ENCODE assay signal across 8 cellular contexts in the genomic region with DNA sequence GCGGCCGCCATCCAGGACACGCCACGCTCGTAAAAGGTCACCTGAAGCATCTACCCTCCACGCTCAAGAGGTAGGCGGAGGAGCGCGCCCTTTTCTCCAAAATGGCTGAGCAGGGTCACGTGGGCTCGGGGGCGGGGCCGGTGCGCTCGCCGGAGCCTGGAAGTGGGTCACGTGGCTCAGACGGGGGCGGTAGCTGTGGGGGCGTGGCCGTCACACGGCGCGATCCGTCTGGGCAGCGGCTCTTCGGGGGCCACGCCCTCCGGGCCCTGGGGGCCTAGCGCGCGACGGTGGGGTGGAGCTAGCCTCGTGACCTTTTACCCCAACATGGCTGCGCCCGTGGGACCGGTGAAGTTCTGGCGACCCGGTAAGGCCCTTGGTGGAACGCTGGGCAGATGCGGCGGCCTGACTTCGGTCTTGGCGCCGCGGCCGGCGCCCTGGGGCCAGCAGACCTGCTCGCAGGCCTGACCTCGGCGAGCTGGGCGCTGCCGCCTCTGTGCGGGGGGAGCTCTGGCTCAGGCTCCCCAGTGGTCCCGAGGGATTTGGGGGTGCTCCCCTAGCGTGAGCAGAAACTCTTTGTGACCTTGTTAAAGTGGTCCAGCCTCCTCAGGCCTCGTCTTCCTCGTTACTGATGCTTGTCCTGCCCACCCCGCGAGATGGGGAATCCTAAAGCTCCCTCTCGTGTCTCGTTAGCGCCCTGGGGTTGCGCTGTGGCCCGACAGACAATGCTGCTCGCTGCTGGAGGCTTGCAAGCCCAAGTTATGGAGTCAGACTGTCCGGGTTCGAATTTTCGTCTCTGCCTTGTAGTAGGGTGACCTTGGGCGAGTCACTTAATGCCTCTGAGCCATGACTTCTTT. TPM values are rescaled to one million over a fixed set of nuclear protein-coding genes. Genes with fewer than 3 reads are reported as not detected.
A peak's percentile ranks its signal among the peaks of the same experiment; 100 is the strongest.
DNase-seq lines count a peak whose midpoint lies in the region; TF ChIP-seq lines count a peak whose summit lies in the region.

A gene with protein sequence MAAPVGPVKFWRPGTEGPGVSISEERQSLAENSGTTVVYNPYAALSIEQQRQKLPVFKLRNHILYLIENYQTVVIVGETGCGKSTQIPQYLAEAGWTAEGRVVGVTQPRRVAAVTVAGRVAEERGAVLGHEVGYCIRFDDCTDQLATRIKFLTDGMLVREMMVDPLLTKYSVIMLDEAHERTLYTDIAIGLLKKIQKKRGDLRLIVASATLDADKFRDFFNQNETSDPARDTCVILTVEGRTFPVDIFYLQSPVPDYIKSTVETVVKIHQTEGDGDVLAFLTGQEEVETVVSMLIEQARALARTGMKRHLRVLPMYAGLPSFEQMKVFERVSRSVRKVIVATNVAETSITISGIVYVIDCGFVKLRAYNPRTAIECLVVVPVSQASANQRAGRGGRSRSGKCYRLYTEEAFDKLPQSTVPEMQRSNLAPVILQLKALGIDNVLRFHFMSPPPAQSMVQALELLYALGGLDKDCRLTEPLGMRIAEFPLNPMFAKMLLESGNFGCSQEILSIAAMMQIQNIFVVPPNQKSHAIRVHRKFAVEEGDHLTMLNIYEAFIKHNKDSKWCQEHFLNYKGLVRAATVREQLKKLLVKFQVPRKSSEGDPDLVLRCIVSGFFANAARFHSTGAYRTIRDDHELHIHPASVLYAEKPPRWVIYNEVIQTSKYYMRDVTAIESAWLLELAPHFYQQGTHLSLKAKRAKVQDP (plus strand): TSS at position 301 of the 854 bp plus-strand sequence. CDS start 24 bp downstream, at position 325.

- DNase-seq in HFFc6 (peak; percentile 93), NB4 (ENCODE audit: low read depth) (peak; percentile 98), SK-N-MC (ENCODE audit: low read depth, low spot score) (peak; percentile 50), globus pallidus (ENCODE audit: low spot score) (peak; percentile 97), occipital lobe (lab: John Stamatoyannopoulos, UW) (peak; percentile 96)
- DNase-seq in activated naive CD4-positive, alpha-beta T cell treated with anti-CD3 and anti-CD28 coated beads, Interleukin-2, amount 50 U/mL, for 16 hours: peak; percentile 99

- peak within 1 kb of the TSS; percentile 86 for H3K4me3 ChIP-seq in GM08714 (ENCODE audit: low read length)
- peak within 1 kb of the TSS; percentile 91 for H3K4me3 ChIP-seq in NB4 (ENCODE audit: low read depth, low read length)
- peak within 1 kb of the TSS; percentile 96 for H3K4me3 ChIP-seq in SK-N-MC

- H3K27ac Mint-ChIP-seq in HFFc6: peak within 1 kb of the TSS; percentile 94

- peak within 1 kb of the TSS; percentile 63; the same call in 1 of the 2 replicates for H3K27ac ChIP-seq in SK-N-MC
- peak within 1 kb of the TSS; percentile 58 for H3K27ac ChIP-seq in temporal lobe (ENCODE audit: low read depth, low read length)

- no peaks in the 10 kb centered on the region for H3K9me3 ChIP-seq in SK-N-MC (ENCODE audit: low read depth, low read length)

- peak; percentile 73 for TF ChIP-seq POLR2A in NB4 (IDR thresholded peaks at IDR 0.05; ENCODE audit: extremely low read depth, insufficient read length)

- H3K36me3 ChIP-seq in SK-N-MC (ENCODE audit: insufficient read depth, low read length): 0 out of 2 replicates have a peak, but pooled peaks cover 4% of the 10 kb centered on the region

- H3K9ac ChIP-seq in SK-N-MC (ENCODE audit: insufficient read length): peak within 1 kb of the TSS; percentile 86

- H3K4me1 Mint-ChIP-seq in HFFc6 (ENCODE audit: low read depth): peaks cover 32% of the 10 kb centered on the region

- H3K9me3 Mint-ChIP-seq in HFFc6: no peaks in the 10 kb centered on the region

- H3K27me3 Mint-ChIP-seq in HFFc6 (ENCODE audit: insufficient read depth): no peaks in the 10 kb centered on the region; the same call in 1 of the 2 replicates

- H3K4me3 Mint-ChIP-seq in HFFc6: peak within 1 kb of the TSS; percentile 98

- peaks cover 16% of the 10 kb centered on the region for H3K36me3 Mint-ChIP-seq in HFFc6 (ENCODE audit: low read depth)

- peak; percentile 53; the same call in 1 of the 2 replicates for TF ChIP-seq CTCF in HFFc6 (IDR thresholded peaks at IDR 0.05)
- TF ChIP-seq CTCF in NB4 (IDR thresholded peaks at IDR 0.05; ENCODE audit: low read depth, low read length): no peak

RNA-seq across cellular contexts. Expression of the gene that starts here (rescaled TPM):
- 1 to 10 TPM; 5.7 to 7.6 (median 6.8) TPM for total RNA-seq in HFFc6 (2021; fragmentation: NEBNext Ultra II Directional; extraction: Animal tissue kit (Norgen Biotek cat#: 25700))
- total RNA-seq in occipital lobe: 12.6 TPM
- total RNA-seq in temporal lobe: 13.0 TPM

Comparison
In these comparisons a context has a peak if more than half of its experiments do, and no peak if none do; other contexts are left out.
1. Peak in every context shown above with its lines: DNase-seq, H3K4me3 ChIP-seq and H3K27ac ChIP-seq.